In the genomic region with DNA sequence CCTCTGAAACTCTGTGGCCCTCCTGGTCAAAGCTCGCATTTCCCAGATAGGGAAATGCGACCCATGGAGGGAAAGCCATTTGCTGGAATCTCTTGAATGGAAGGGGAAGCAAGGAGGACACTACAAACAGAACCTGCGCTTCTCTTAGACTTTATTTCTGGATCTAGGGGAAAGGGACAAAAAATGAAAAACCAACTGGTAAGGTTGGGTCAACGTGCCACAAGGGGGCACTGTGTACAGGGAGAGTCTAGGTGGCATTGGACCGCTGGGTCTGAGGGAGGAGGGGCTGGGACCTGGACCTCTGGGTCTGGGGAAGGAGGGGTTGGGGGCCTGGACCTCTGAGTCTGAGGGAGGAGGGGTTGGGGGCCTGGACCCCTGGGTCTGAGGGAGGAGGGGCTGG, we compare ENCODE assay signal across 8 cellular contexts. TPM values are rescaled to one million over a fixed set of nuclear protein-coding genes. Genes with fewer than 3 reads are reported as not detected.
A peak's percentile ranks its signal among the peaks of the same experiment; 100 is the strongest.
DNase-seq lines count a peak whose midpoint lies in the region; ATAC-seq, FAIRE-seq and TF ChIP-seq lines count a peak whose summit lies in the region.

No MANE protein-coding gene starts in this region.

- peak; percentile 26; the same call in 1 of the 2 replicates for TF ChIP-seq CTCF in KMS-11 (conservative IDR thresholded peaks at IDR 0.05; ENCODE audit: low read depth, low read length)
- peak; percentile 61 to 84 (median 69) for TF ChIP-seq CTCF in keratinocyte (optimal IDR thresholded peaks at IDR 0.05 in 1 of 3, IDR thresholded peaks at IDR 0.05 in 1 of 3, conservative IDR thresholded peaks at IDR 0.05 in 1 of 3; ENCODE audit: extremely low read depth in 1 of 3, insufficient read depth in 2 of 3, low read length in 3 of 3)

- H3K36me3 ChIP-seq in KMS-11 (ENCODE audit: insufficient read depth), result no peaks in the 10 kb centered on the region
- no peaks in the 10 kb centered on the region for H3K36me3 ChIP-seq in keratinocyte (ENCODE audit: control insufficient read depth in 2 of 2, extremely low read depth in 1 of 2, insufficient read depth in 2 of 2, low read length in 2 of 2)
- H3K36me3 ChIP-seq in aorta (ENCODE audit: control insufficient read depth in 1 of 2, insufficient read depth in 2 of 2, low read length in 1 of 2), result no peaks in the 10 kb centered on the region

- H3K27me3 Mint-ChIP-seq in activated T-helper 1 cell treated with anti-CD3 and anti-CD28 coated beads, Interleukin-12 subunit alpha, Interleukin-12 subunit beta, Interleukin-2, Interleukin-4 antibody, amounts not matched to agents 30 ng/mL and 10 ng/mL and 1 ng/mL, durations not matched to agents 14 hours and 24 hours and 36 hours (ENCODE audit: insufficient read depth), result peaks cover 33% of the 10 kb centered on the region

- H3K4me3 ChIP-seq in KMS-11 (IDR thresholded peaks at IDR 0.05; ENCODE audit: insufficient read depth, low read depth, low read length), result no peak overlapping the region
- H3K4me3 ChIP-seq in keratinocyte (ENCODE audit: control insufficient read depth in 2 of 3, extremely low read depth in 1 of 3, insufficient read depth in 2 of 3, low read depth in 1 of 3, low read length in 3 of 3), result no peak overlapping the region
- H3K4me3 ChIP-seq in aorta (ENCODE audit: low read length in 2 of 2), result no peak overlapping the region

- peak; percentile 55 for DNase-seq in D341Med (ENCODE audit: low spot score)
- DNase-seq in activated T-cell treated with anti-CD3 and anti-CD28 coated beads, Interleukin-2, amount 50 U/mL, for 1 hour, result peak; percentile 29
- no peak for DNase-seq in keratinocyte (ENCODE audit: low read depth, low spot score)
- DNase-seq in activated T-helper 1 cell treated with anti-CD3 and anti-CD28 coated beads, Interleukin-12 subunit alpha, Interleukin-12 subunit beta, Interleukin-2, Interleukin-4 antibody, amounts not matched to agents 30 ng/mL and 10 ng/mL and 1 ng/mL, durations not matched to agents 14 hours and 24 hours and 36 hours (ENCODE audit: low spot score), result no peak
- DNase-seq in aorta, result no peak

- H3K4me1 ChIP-seq in KMS-11 (ENCODE audit: low read depth, poor library complexity, severe bottlenecking), result no peaks in the 10 kb centered on the region
- no peaks in the 10 kb centered on the region for H3K4me1 ChIP-seq in keratinocyte (ENCODE audit: control insufficient read depth, extremely low read depth, insufficient read depth, low read length)
- H3K4me1 ChIP-seq in aorta (ENCODE audit: control insufficient read depth in 1 of 2, insufficient read depth in 2 of 2, low read length in 2 of 2), result no peaks in the 10 kb centered on the region

- WGBS in aorta, 2 donors, result 16 to 17% methylated on average over 5 of the region's 5 CpGs

- no peaks in the 10 kb centered on the region for H3K9me3 ChIP-seq in keratinocyte (ENCODE audit: control insufficient read depth, low read depth, low read length)
- no peaks in the 10 kb centered on the region for H3K9me3 ChIP-seq in aorta (ENCODE audit: control insufficient read depth, low read length)

- H3K27ac ChIP-seq in KMS-11 (no peak overlapping the region), keratinocyte (ENCODE audit: control insufficient read depth, insufficient read depth, low read length) (no peak overlapping the region), aorta (ENCODE audit: low read depth in 1 of 2, low read length in 2 of 2) (no peak overlapping the region)

- H3K27me3 ChIP-seq in KMS-11 (ENCODE audit: insufficient read depth, low read depth) (no peaks in the 10 kb centered on the region; the same call in 1 of the 2 replicates), keratinocyte (ENCODE audit: control insufficient read depth, extremely low read depth, insufficient read depth, low read length) (peaks cover 36% of the 10 kb centered on the region), aorta (ENCODE audit: control insufficient read depth in 1 of 2, insufficient read depth in 2 of 2, low read length in 1 of 2) (no peaks in the 10 kb centered on the region)

- H2AFZ ChIP-seq in KMS-11 (ENCODE audit: low read depth), result no peak overlapping the region
- H2AFZ ChIP-seq in keratinocyte (ENCODE audit: control insufficient read depth, low read length), result no peak overlapping the region

- intact Hi-C loops in activated T-helper 1 cell treated with anti-CD3 and anti-CD28 coated beads, Interleukin-12 subunit alpha, Interleukin-12 subunit beta, Interleukin-2, Interleukin-4 antibody, amounts not matched to agents 30 ng/mL and 10 ng/mL and 1 ng/mL, durations not matched to agents 14 hours and 24 hours and 36 hours (cut with micrococcal nuclease), result loop anchor here (1.0 kb wide), 1 partner anchor 16 kb away; no protein-coding TSS in a partner anchor
- intact Hi-C loops in aorta (cut with DNase I), result no loop called here

- H3K9ac ChIP-seq in KMS-11 (no peak overlapping the region), keratinocyte (ENCODE audit: control insufficient read depth, extremely low read depth, insufficient read depth, low read length) (no peak overlapping the region)

- H3K9me1 ChIP-seq in keratinocyte (ENCODE audit: control insufficient read depth, extremely low read depth, insufficient read depth, low read length), result no peaks in the 10 kb centered on the region

- no peak overlapping the region for H3K4me2 ChIP-seq in KMS-11
- no peak overlapping the region for H3K4me2 ChIP-seq in keratinocyte (ENCODE audit: control insufficient read depth, extremely low read depth, insufficient read depth, low read depth, low read length)

- no peaks in the 10 kb centered on the region for H3K4me1 Mint-ChIP-seq in activated T-helper 1 cell treated with anti-CD3 and anti-CD28 coated beads, Interleukin-12 subunit alpha, Interleukin-12 subunit beta, Interleukin-2, Interleukin-4 antibody, amounts not matched to agents 30 ng/mL and 10 ng/mL and 1 ng/mL, durations not matched to agents 14 hours and 24 hours and 36 hours (ENCODE audit: low read depth)

- no peaks in the 10 kb centered on the region for H4K20me1 ChIP-seq in KMS-11 (ENCODE audit: insufficient read depth)
- no peaks in the 10 kb centered on the region for H4K20me1 ChIP-seq in keratinocyte (ENCODE audit: control insufficient read depth, extremely low read depth, insufficient read depth, low read length)

- no peak for ATAC-seq in GM18870 (IDR thresholded peaks at IDR 0.05; ENCODE audit: unreplicated experiment)
- no peak for ATAC-seq in aorta (ENCODE audit: low FRiP score)
- ATAC-seq in HG02610 (IDR thresholded peaks at IDR 0.05; ENCODE audit: unreplicated experiment), result no peak

- H3K4me3 Mint-ChIP-seq in activated T-helper 1 cell treated with anti-CD3 and anti-CD28 coated beads, Interleukin-12 subunit alpha, Interleukin-12 subunit beta, Interleukin-2, Interleukin-4 antibody, amounts not matched to agents 30 ng/mL and 10 ng/mL and 1 ng/mL, durations not matched to agents 14 hours and 24 hours and 36 hours, result no peak overlapping the region

- H3K27ac Mint-ChIP-seq in activated T-helper 1 cell treated with anti-CD3 and anti-CD28 coated beads, Interleukin-12 subunit alpha, Interleukin-12 subunit beta, Interleukin-2, Interleukin-4 antibody, amounts not matched to agents 30 ng/mL and 10 ng/mL and 1 ng/mL, durations not matched to agents 14 hours and 24 hours and 36 hours, result no peak overlapping the region

- H3K79me2 ChIP-seq in KMS-11 (ENCODE audit: insufficient read depth, low read depth), result no peaks in the 10 kb centered on the region
- H3K79me2 ChIP-seq in keratinocyte (ENCODE audit: control insufficient read depth, insufficient read depth, low read length), result no peaks in the 10 kb centered on the region

- H3K36me3 Mint-ChIP-seq in activated T-helper 1 cell treated with anti-CD3 and anti-CD28 coated beads, Interleukin-12 subunit alpha, Interleukin-12 subunit beta, Interleukin-2, Interleukin-4 antibody, amounts not matched to agents 30 ng/mL and 10 ng/mL and 1 ng/mL, durations not matched to agents 14 hours and 24 hours and 36 hours (ENCODE audit: low read depth), result no peaks in the 10 kb centered on the region

- H3K9me3 Mint-ChIP-seq in activated T-helper 1 cell treated with anti-CD3 and anti-CD28 coated beads, Interleukin-12 subunit alpha, Interleukin-12 subunit beta, Interleukin-2, Interleukin-4 antibody, amounts not matched to agents 30 ng/mL and 10 ng/mL and 1 ng/mL, durations not matched to agents 14 hours and 24 hours and 36 hours, result no peaks in the 10 kb centered on the region

- peak; percentile 69 for FAIRE-seq in keratinocyte (lab: Jason Lieb, UNC)

- dilution Hi-C loops in keratinocyte (cut with MboI; ENCODE audit: extremely low pct_ligation_motif_present, low sequenced_read_pairs), result no loop called here

RNA-seq across cellular contexts. Expression of gene KLK4, which starts 5.0 kb away (rescaled TPM):
- polyA plus RNA-seq in keratinocyte, result not detected in 3 replicates
- polyA plus RNA-seq in keratinocyte (2011; ENCODE audit: low read depth), result not detected
- not detected in 2 replicates for polyA plus RNA-seq in keratinocyte (2011; cell fraction: cytosol; rRNA removed)
- polyA plus RNA-seq in keratinocyte (2011; cell fraction: nucleus; rRNA removed), result not detected in 2 replicates
- 0.49 TPM in 1 of 2 replicates, not detected in the other for polyA plus RNA-seq in keratinocyte (2012; ENCODE audit: low replicate concordance)
- polyA minus RNA-seq in keratinocyte, result not detected in 3 replicates
- polyA minus RNA-seq in keratinocyte (2011; cell fraction: cytosol; rRNA and poly(A)+ RNA removed), result not detected
- not detected in 2 replicates for polyA minus RNA-seq in keratinocyte (2011; cell fraction: nucleus; rRNA and poly(A)+ RNA removed)
- not detected in 2 replicates for total RNA-seq in activated T-helper 1 cell treated with anti-CD3 and anti-CD28 coated beads, Interleukin-12 subunit alpha, Interleukin-12 subunit beta, Interleukin-2, Interleukin-4 antibody, amounts not matched to agents 30 ng/mL and 10 ng/mL and 1 ng/mL, durations not matched to agents 14 hours and 24 hours and 36 hours
- not detected for total RNA-seq in aorta
- polyA plus RNA-seq in aorta, result not detected

RNA-seq across cellular contexts. Expression of gene KLK2, which starts 33.0 kb away (rescaled TPM):
- polyA plus RNA-seq in keratinocyte (0.07 to 0.14 TPM in 2 of 3 replicates, not detected in the other), aorta (not detected)
- not detected for polyA plus RNA-seq in keratinocyte (2011; ENCODE audit: low read depth)
- not detected in 2 replicates for polyA plus RNA-seq in keratinocyte (2011; cell fraction: cytosol; rRNA removed)
- 0.41 and 0.64 TPM in 2 replicates for polyA plus RNA-seq in keratinocyte (2011; cell fraction: nucleus; rRNA removed)
- 0.28 TPM in 1 of 2 replicates, not detected in the other for polyA plus RNA-seq in keratinocyte (2012; ENCODE audit: low replicate concordance)
- polyA minus RNA-seq in keratinocyte, result not detected in 3 replicates
- not detected for polyA minus RNA-seq in keratinocyte (2011; cell fraction: cytosol; rRNA and poly(A)+ RNA removed)
- not detected in 2 replicates for polyA minus RNA-seq in keratinocyte (2011; cell fraction: nucleus; rRNA and poly(A)+ RNA removed)
- total RNA-seq in activated T-helper 1 cell treated with anti-CD3 and anti-CD28 coated beads, Interleukin-12 subunit alpha, Interleukin-12 subunit beta, Interleukin-2, Interleukin-4 antibody, amounts not matched to agents 30 ng/mL and 10 ng/mL and 1 ng/mL, durations not matched to agents 14 hours and 24 hours and 36 hours, result not detected in 2 replicates
- total RNA-seq in aorta, result not detected

RNA-seq across cellular contexts. Expression of gene KLK5, which starts 46.6 kb away (rescaled TPM):
- polyA plus RNA-seq in keratinocyte (425 to 882 TPM (median 477 TPM) in 3 replicates), aorta (not detected)
- polyA plus RNA-seq in keratinocyte (2011; ENCODE audit: low read depth), result 136 TPM
- 541 and 572 TPM in 2 replicates for polyA plus RNA-seq in keratinocyte (2011; cell fraction: cytosol; rRNA removed)
- 466 and 483 TPM in 2 replicates for polyA plus RNA-seq in keratinocyte (2011; cell fraction: nucleus; rRNA removed)
- polyA plus RNA-seq in keratinocyte (2012; ENCODE audit: low replicate concordance), result 487 and 1,188 TPM in 2 replicates
- polyA minus RNA-seq in keratinocyte, result 346 to 800 TPM (median 621 TPM) in 3 replicates
- 490 TPM for polyA minus RNA-seq in keratinocyte (2011; cell fraction: cytosol; rRNA and poly(A)+ RNA removed)
- 243 and 342 TPM in 2 replicates for polyA minus RNA-seq in keratinocyte (2011; cell fraction: nucleus; rRNA and poly(A)+ RNA removed)
- not detected in 2 replicates for total RNA-seq in activated T-helper 1 cell treated with anti-CD3 and anti-CD28 coated beads, Interleukin-12 subunit alpha, Interleukin-12 subunit beta, Interleukin-2, Interleukin-4 antibody, amounts not matched to agents 30 ng/mL and 10 ng/mL and 1 ng/mL, durations not matched to agents 14 hours and 24 hours and 36 hours
- not detected for total RNA-seq in aorta

RNA-seq across cellular contexts. Expression of gene KLK3, which starts 51.5 kb away (rescaled TPM):
- polyA plus RNA-seq in keratinocyte (not detected in 3 replicates), aorta (1 to 10 TPM in 1 of 2 donors, not detected in 1; 1.4 TPM)
- polyA plus RNA-seq in keratinocyte (2011; ENCODE audit: low read depth), result not detected
- not detected in 2 replicates for polyA plus RNA-seq in keratinocyte (2011; cell fraction: cytosol; rRNA removed)
- polyA plus RNA-seq in keratinocyte (2011; cell fraction: nucleus; rRNA removed), result not detected in 2 replicates
- polyA plus RNA-seq in keratinocyte (2012; ENCODE audit: low replicate concordance), result not detected in 2 replicates
- not detected in 3 replicates for polyA minus RNA-seq in keratinocyte
- polyA minus RNA-seq in keratinocyte (2011; cell fraction: cytosol; rRNA and poly(A)+ RNA removed), result not detected
- polyA minus RNA-seq in keratinocyte (2011; cell fraction: nucleus; rRNA and poly(A)+ RNA removed), result not detected in 2 replicates
- total RNA-seq in activated T-helper 1 cell treated with anti-CD3 and anti-CD28 coated beads, Interleukin-12 subunit alpha, Interleukin-12 subunit beta, Interleukin-2, Interleukin-4 antibody, amounts not matched to agents 30 ng/mL and 10 ng/mL and 1 ng/mL, durations not matched to agents 14 hours and 24 hours and 36 hours, result not detected in 2 replicates
- not detected for total RNA-seq in aorta

Comparison
In these comparisons a context has a peak if more than half of its experiments do, and no peak if none do; other contexts are left out.
1. DNase-seq: peak in D341Med (single experiment) and activated T-cell treated with anti-CD3 and anti-CD28 coated beads, Interleukin-2, amount 50 U/mL, for 1 hour (single experiment); none in keratinocyte (single experiment), activated T-helper 1 cell treated with anti-CD3 and anti-CD28 coated beads, Interleukin-12 subunit alpha, Interleukin-12 subunit beta, Interleukin-2, Interleukin-4 antibody, amounts not matched to agents 30 ng/mL and 10 ng/mL and 1 ng/mL, durations not matched to agents 14 hours and 24 hours and 36 hours (single experiment) and aorta (0 of 2).